ENCODE assay signal across 14 cellular contexts in genomic region chr2:44107086-44107740, GRCh38.
A peak's percentile ranks its signal among the peaks of the same experiment; 100 is the strongest.
DNase-seq lines count a peak whose midpoint lies in the region; ATAC-seq and TF ChIP-seq lines count a peak whose summit lies in the region.
"Had no signal": no experiment of that assay in that cellular context is flagged by ENCODE, and none has a peak within 500 bp of the region (broad histone marks: within the 10 kb centered on the region; RNA-seq: fewer than 3 reads in every experiment).

No MANE protein-coding gene starts in this region.

- H3K4me3 ChIP-seq in KMS-11 (IDR thresholded peaks at IDR 0.05; ENCODE audit: insufficient read depth, low read depth, low read length), result no peak overlapping the region
- H3K4me3 ChIP-seq: esophagus squamous epithelium had no signal

- no peaks in the 10 kb centered on the region for H3K36me3 ChIP-seq in KMS-11 (ENCODE audit: insufficient read depth)
- H3K36me3 ChIP-seq: esophagus squamous epithelium had no signal

- no peak for TF ChIP-seq CTCF in KMS-11 (conservative IDR thresholded peaks at IDR 0.05; ENCODE audit: low read depth, low read length)

- H3K4me1 Mint-ChIP-seq in activated CD8-positive, alpha-beta memory T cell treated with anti-CD3 and anti-CD28 coated beads, Interleukin-2, amount 10 ng/mL, durations not matched to agents 7 days and 5 days, result peaks cover 31% of the 10 kb centered on the region

- peaks cover 23% of the 10 kb centered on the region for H3K4me1 ChIP-seq in KMS-11 (ENCODE audit: low read depth, poor library complexity, severe bottlenecking)
- H3K4me1 ChIP-seq: esophagus squamous epithelium had no signal

- H3K27me3 ChIP-seq in KMS-11 (ENCODE audit: insufficient read depth, low read depth), result no peaks in the 10 kb centered on the region
- H3K27me3 ChIP-seq: esophagus squamous epithelium had no signal

- no peak for DNase-seq in amniotic stem cell (lab: John Stamatoyannopoulos, UW)
- no peak for DNase-seq in A172 (ENCODE audit: low spot score)
- DNase-seq in NCI-H187 (lab: John Stamatoyannopoulos, UW), result no peak
- DNase-seq in activated CD8-positive, alpha-beta memory T cell treated with anti-CD3 and anti-CD28 coated beads, Interleukin-2, amount 10 ng/mL, durations not matched to agents 7 days and 5 days, result no peak
- DNase-seq: activated CD4-positive, alpha-beta T cell treated with anti-CD3 and anti-CD28 coated beads, Interleukin-2, amount 10 ng/mL, durations not matched to agents 7 days and 5 days; CD4-positive, alpha-beta T cell; esophagus squamous epithelium; NCI-H526 treated with DMSO at 0.1 percent for 48 hours; retina had no signal

- peak overlapping the region; percentile 32; the same call in 1 of the 2 replicates for H3K27ac ChIP-seq in KMS-11
- H3K27ac ChIP-seq: esophagus squamous epithelium had no signal

- H3K27me3 Mint-ChIP-seq in activated CD8-positive, alpha-beta memory T cell treated with anti-CD3 and anti-CD28 coated beads, Interleukin-2, amount 10 ng/mL, durations not matched to agents 7 days and 5 days, result no peaks in the 10 kb centered on the region
- H3K27me3 Mint-ChIP-seq: CD4-positive, alpha-beta T cell; type B pancreatic cell had no signal

- peak overlapping the region; percentile 67 for H2AFZ ChIP-seq in KMS-11 (ENCODE audit: low read depth)

- no peaks in the 10 kb centered on the region for H4K20me1 ChIP-seq in KMS-11 (ENCODE audit: insufficient read depth)

- H3K4me2 ChIP-seq in KMS-11, result peak overlapping the region; percentile 60

- H3K36me3 Mint-ChIP-seq in activated CD8-positive, alpha-beta memory T cell treated with anti-CD3 and anti-CD28 coated beads, Interleukin-2, amount 10 ng/mL, durations not matched to agents 7 days and 5 days, result no peaks in the 10 kb centered on the region
- H3K36me3 Mint-ChIP-seq: type B pancreatic cell had no signal

- H3K9ac ChIP-seq in KMS-11, result no peak overlapping the region

- H3K4me3 Mint-ChIP-seq in activated CD8-positive, alpha-beta memory T cell treated with anti-CD3 and anti-CD28 coated beads, Interleukin-2, amount 10 ng/mL, durations not matched to agents 7 days and 5 days, result no peak overlapping the region
- H3K4me3 Mint-ChIP-seq: activated CD4-positive, alpha-beta T cell treated with anti-CD3 and anti-CD28 coated beads, Interleukin-2, amount 10 ng/mL, durations not matched to agents 7 days and 5 days; CD4-positive, alpha-beta T cell; type B pancreatic cell had no signal

- no peaks in the 10 kb centered on the region for H3K9me3 Mint-ChIP-seq in activated CD8-positive, alpha-beta memory T cell treated with anti-CD3 and anti-CD28 coated beads, Interleukin-2, amount 10 ng/mL, durations not matched to agents 7 days and 5 days (ENCODE audit: low read depth)
- H3K9me3 Mint-ChIP-seq: activated CD4-positive, alpha-beta T cell treated with anti-CD3 and anti-CD28 coated beads, Interleukin-2, amount 10 ng/mL, durations not matched to agents 7 days and 5 days; CD4-positive, alpha-beta T cell; type B pancreatic cell had no signal

- no peak overlapping the region for H3K27ac Mint-ChIP-seq in activated CD8-positive, alpha-beta memory T cell treated with anti-CD3 and anti-CD28 coated beads, Interleukin-2, amount 10 ng/mL, durations not matched to agents 7 days and 5 days
- H3K27ac Mint-ChIP-seq: activated CD4-positive, alpha-beta T cell treated with anti-CD3 and anti-CD28 coated beads, Interleukin-2, amount 10 ng/mL, durations not matched to agents 7 days and 5 days; CD4-positive, alpha-beta T cell; type B pancreatic cell had no signal

- no peaks in the 10 kb centered on the region for H3K79me2 ChIP-seq in KMS-11 (ENCODE audit: insufficient read depth, low read depth)

- CTCF ChIA-PET in activated CD8-positive, alpha-beta memory T cell treated with anti-CD3 and anti-CD28 coated beads, Interleukin-2, amount 10 ng/mL, durations not matched to agents 7 days and 5 days (lab: Charles Lee), result interaction anchor here (0.6 kb wide), 1 partner anchor 106 kb away, joined by 3 read pairs; no protein-coding TSS in a partner anchor

- ATAC-seq in GM18498 (IDR thresholded peaks at IDR 0.05; ENCODE audit: unreplicated experiment) (peak; percentile 92), GM19395 (IDR thresholded peaks at IDR 0.05; ENCODE audit: unreplicated experiment) (peak; percentile 92), HG02840 (IDR thresholded peaks at IDR 0.05; ENCODE audit: low FRiP score, unreplicated experiment) (peak; percentile 59)
- ATAC-seq in activated CD8-positive, alpha-beta memory T cell treated with anti-CD3 and anti-CD28 coated beads, Interleukin-2, amount 10 ng/mL, durations not matched to agents 7 days and 5 days, result no peak
